In genomic region chr17:50547035-50547735, GRCh38 we compare ENCODE assay signal across 8 cellular contexts. TPM values are rescaled to one million over a fixed set of nuclear protein-coding genes. Genes with fewer than 3 reads are reported as not detected.
A peak's percentile ranks its signal among the peaks of the same experiment; 100 is the strongest.
DNase-seq lines count a peak whose midpoint lies in the region; ATAC-seq, FAIRE-seq and TF ChIP-seq lines count a peak whose summit lies in the region.

Gene SPATA20 (plus strand): TSS chr17:50547174. CDS start chr17:50547209, 35 bp downstream.

- TF ChIP-seq CTCF in GM12801 (IDR thresholded peaks at IDR 0.05; ENCODE audit: extremely low read depth, insufficient read length): peak; percentile 83

- H3K27ac Mint-ChIP-seq in T-helper 1 cell treated with Interleukin-12 subunit alpha and Interleukin-12 subunit beta and Interleukin-4 antibody, amounts not matched to agents 30 μg/mL and 1 μg/mL, for 36 hours: peak within 1 kb of the TSS; percentile 71

- H3K4me3 Mint-ChIP-seq in T-helper 1 cell treated with Interleukin-12 subunit alpha and Interleukin-12 subunit beta and Interleukin-4 antibody, amounts not matched to agents 30 μg/mL and 1 μg/mL, for 36 hours: peak within 1 kb of the TSS; percentile 76

- intact Hi-C loops in left ventricle myocardium superior (cut with micrococcal nuclease): loop anchor here (5.0 kb wide), 1 partner anchor 80 kb away; no protein-coding TSS in a partner anchor

- FAIRE-seq in urothelium cell line (lab: Jason Lieb, UNC): no peak

- ATAC-seq in HG02610 (IDR thresholded peaks at IDR 0.05; ENCODE audit: unreplicated experiment) (peak; percentile 79), left ventricle myocardium superior (peak; percentile 84)

- no peaks in the 10 kb centered on the region for H3K9me3 Mint-ChIP-seq in T-helper 1 cell treated with Interleukin-12 subunit alpha and Interleukin-12 subunit beta and Interleukin-4 antibody, amounts not matched to agents 30 μg/mL and 1 μg/mL, for 36 hours

- peak; percentile 46 for DNase-seq in NCI-H128 (lab: John Stamatoyannopoulos, UW; ENCODE audit: unreplicated experiment)
- peak; percentile 86 for DNase-seq in amniotic stem cell (lab: John Stamatoyannopoulos, UW)
- DNase-seq in left ventricle myocardium superior: peak; percentile 97
- peak; percentile 61 for DNase-seq in pulmonary artery endothelial cell (ENCODE audit: low read depth, low spot score)
- DNase-seq in urothelium cell line (ENCODE audit: low spot score): peak; percentile 96

- peaks cover 12% of the 10 kb centered on the region for H3K4me1 Mint-ChIP-seq in T-helper 1 cell treated with Interleukin-12 subunit alpha and Interleukin-12 subunit beta and Interleukin-4 antibody, amounts not matched to agents 30 μg/mL and 1 μg/mL, for 36 hours (ENCODE audit: low read depth)

- H3K36me3 Mint-ChIP-seq in T-helper 1 cell treated with Interleukin-12 subunit alpha and Interleukin-12 subunit beta and Interleukin-4 antibody, amounts not matched to agents 30 μg/mL and 1 μg/mL, for 36 hours (ENCODE audit: low read depth): no peaks in the 10 kb centered on the region

- H3K27me3 Mint-ChIP-seq in T-helper 1 cell treated with Interleukin-12 subunit alpha and Interleukin-12 subunit beta and Interleukin-4 antibody, amounts not matched to agents 30 μg/mL and 1 μg/mL, for 36 hours (ENCODE audit: low read depth): peaks cover 21% of the 10 kb centered on the region

RNA-seq across cellular contexts. Expression of gene SPATA20, which starts in this region (rescaled TPM):
- total RNA-seq in left ventricle myocardium superior: 68.7 TPM
- total RNA-seq in pulmonary artery endothelial cell: 47.2 and 57.8 TPM in 2 replicates

Comparison
In these comparisons a context has a peak if more than half of its experiments do, and no peak if none do; other contexts are left out.
1. Peak in every context shown above with its lines: DNase-seq and ATAC-seq.
2. DNase-seq: peak in every context shown above with its lines; median percentile 97 in left ventricle myocardium superior; 96 in urothelium cell line; 86 in amniotic stem cell; 61 in pulmonary artery endothelial cell; 46 in NCI-H128.